In the genomic region with DNA sequence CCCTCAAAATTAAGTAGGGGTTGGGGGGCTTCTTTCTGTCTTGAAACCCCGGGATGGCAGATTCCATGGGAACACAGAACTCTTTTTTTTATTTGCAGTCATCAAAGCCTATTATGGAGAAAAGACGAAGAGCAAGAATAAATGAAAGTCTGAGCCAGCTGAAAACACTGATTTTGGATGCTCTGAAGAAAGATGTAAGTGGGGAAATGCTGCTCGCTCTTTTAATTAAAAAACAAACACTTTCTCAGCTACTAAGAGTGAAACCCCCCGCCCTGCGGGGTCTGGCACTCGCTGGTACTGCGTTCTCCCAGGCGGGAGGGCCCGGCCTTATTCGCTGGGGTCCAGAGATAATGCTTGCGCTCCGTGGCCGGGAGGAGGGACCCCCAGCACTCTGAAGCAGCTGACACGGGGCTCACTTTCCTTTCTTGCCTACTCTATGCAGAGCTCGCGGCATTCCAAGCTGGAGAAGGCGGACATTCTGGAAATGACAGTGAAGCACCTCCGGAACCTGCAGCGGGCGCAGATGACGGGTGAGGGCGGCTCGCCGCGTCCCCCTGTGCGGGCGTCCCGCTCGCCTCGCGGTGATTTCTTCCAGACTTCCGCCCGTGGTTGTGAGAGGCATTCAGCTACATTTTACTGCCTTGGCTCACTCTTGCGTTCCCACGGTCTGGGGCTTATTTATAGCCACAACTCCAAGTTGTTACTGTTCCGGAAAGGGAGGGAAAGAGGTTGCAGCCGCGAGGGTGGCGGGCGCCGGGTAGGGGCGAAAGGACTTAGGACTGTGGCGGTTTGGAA, we compare ENCODE assay signal across 8 cellular contexts. TPM values are rescaled to one million over a fixed set of nuclear protein-coding genes. Genes with fewer than 3 reads are reported as not detected.
A peak's percentile ranks its signal among the peaks of the same experiment; 100 is the strongest.
DNase-seq lines count a peak whose midpoint lies in the region; TF ChIP-seq lines count a peak whose summit lies in the region.

No MANE protein-coding gene starts in this region.

- peak overlapping the region; percentile 82 for H3K9ac ChIP-seq in SK-N-MC (ENCODE audit: insufficient read length)

- TF ChIP-seq CTCF in GM20000 (IDR thresholded peaks at IDR 0.05; ENCODE audit: extremely low read depth, missing control alignments) (no peak), cardiac fibroblast (IDR thresholded peaks at IDR 0.05; ENCODE audit: low read depth, low read length) (no peak), kidney epithelial cell (IDR thresholded peaks at IDR 0.05; ENCODE audit: insufficient read depth, low read length, poor library complexity, severe bottlenecking) (no peak)

- H3K27ac ChIP-seq in ACC112 (ENCODE audit: low read depth, low read length) (peak overlapping the region; percentile 83), SK-N-MC (peak overlapping the region; percentile 91)

- H3K79me2 ChIP-seq in ACC112 (ENCODE audit: control insufficient read depth, insufficient read depth, low read length, unreplicated experiment) = no peaks in the 10 kb centered on the region

- DNase-seq in GM20000 (ENCODE audit: low spot score) (peak; percentile 49), SK-N-MC (ENCODE audit: low read depth, low spot score) (no peak), cardiac fibroblast (ENCODE audit: low read depth in 2 of 2) (peak; percentile 87 to 90), kidney epithelial cell (ENCODE audit: low read depth) (no peak), OCI-M2 (lab: John Stamatoyannopoulos, UW; ENCODE audit: unreplicated experiment) (no peak), UCSD-AML1 (lab: John Stamatoyannopoulos, UW; ENCODE audit: unreplicated experiment) (no peak)
- peak; percentile 11 to 16 for DNase-seq in stimulated activated CD4-positive, alpha-beta T cell treated with anti-CD3 and anti-CD28 coated beads, Interleukin-4, amount 100 ng/mL, for 4 hours

- H3K9me3 ChIP-seq in SK-N-MC (ENCODE audit: low read depth, low read length) = no peaks in the 10 kb centered on the region

- H2AFZ ChIP-seq in ACC112 (ENCODE audit: low read length, unreplicated experiment) = no peak overlapping the region

- H3K36me3 ChIP-seq in ACC112 (ENCODE audit: insufficient read depth, low read length) (no peaks in the 10 kb centered on the region), SK-N-MC (ENCODE audit: insufficient read depth, low read length) (peaks cover 25% of the 10 kb centered on the region), kidney epithelial cell (ENCODE audit: control insufficient read depth, insufficient read depth, low read length) (peaks cover 2% of the 10 kb centered on the region)

- H3K4me1 ChIP-seq in ACC112 (ENCODE audit: control insufficient read depth, insufficient read depth, low read length, unreplicated experiment) = peaks cover 16% of the 10 kb centered on the region

- H3K4me3 ChIP-seq in ACC112 (ENCODE audit: low read depth, low read length) = peak overlapping the region; percentile 81
- H3K4me3 ChIP-seq in SK-N-MC = peak overlapping the region; percentile 86
- H3K4me3 ChIP-seq in cardiac fibroblast (replicated peaks in 1 of 2; ENCODE audit: low read depth in 2 of 2, low read length in 2 of 2) = peak overlapping the region; percentile 69 to 74
- H3K4me3 ChIP-seq in kidney epithelial cell (ENCODE audit: low read depth, low read length) = peak overlapping the region; percentile 76

- H3K27me3 ChIP-seq in ACC112 (ENCODE audit: insufficient read depth, low read length) = no peaks in the 10 kb centered on the region
- H3K27me3 ChIP-seq in kidney epithelial cell (ENCODE audit: control insufficient read depth, insufficient read depth, low read length) = no peaks in the 10 kb centered on the region

RNA-seq across cellular contexts. Expression of a gene that starts 0.8 kb away (rescaled TPM):
- 45.2 and 50.7 TPM in 2 replicates for total RNA-seq in kidney epithelial cell

Comparison
In these comparisons a context has a peak if more than half of its experiments do, and no peak if none do; other contexts are left out.
1. DNase-seq: peak in GM20000 (single experiment), cardiac fibroblast (2 of 2) and stimulated activated CD4-positive, alpha-beta T cell treated with anti-CD3 and anti-CD28 coated beads, Interleukin-4, amount 100 ng/mL, for 4 hours (2 of 2); none in SK-N-MC (single experiment), kidney epithelial cell (single experiment), OCI-M2 (single experiment) and UCSD-AML1 (single experiment).
2. Peak in every context shown above with its lines, with median percentiles within 50 percentile points of each other: H3K4me3 ChIP-seq.